22 cellular contexts compared by ENCODE assay signal in genomic region chr5:2338686-2339085, GRCh38.
DNase-seq lines count a peak whose midpoint lies in the region; ATAC-seq, FAIRE-seq and TF ChIP-seq lines count a peak whose summit lies in the region.
"Had no signal": no experiment of that assay in that cellular context is flagged by ENCODE, and none has a peak within 500 bp of the region (broad histone marks: within the 10 kb centered on the region; RNA-seq: fewer than 3 reads in every experiment).

No MANE protein-coding gene starts in this region.

- no peak for TF ChIP-seq POLR2A in HepG2 (IDR thresholded peaks at IDR 0.05; ENCODE audit: insufficient read depth in 1 of 2, low read depth in 2 of 2, low read length in 2 of 2)
- no peak for TF ChIP-seq POLR2A in right lobe of liver (IDR thresholded peaks at IDR 0.05)

- no peak for FAIRE-seq in HepG2 (lab: Jason Lieb, UNC)
- FAIRE-seq: A204.1, GM12878, GM19239 had no signal

- no peak overlapping the region for H3K4me2 ChIP-seq in HepG2 (ENCODE audit: low read depth, low read length)
- H3K4me2 ChIP-seq: BLaER1 treated with 17β-estradiol and CSF1 and Interleukin-3, amounts not matched to agents 10 nM and 100 nM had no signal

- H3K4me1 Mint-ChIP-seq in activated T-helper 2 cell treated with anti-CD3 and anti-CD28 coated beads, Interferon-gamma antibody, Interleukin-2, Interleukin-4, amounts not matched to agents 10 μg/mL and 5 μg/mL and 100 μg/mL, durations not matched to agents 14 hours and 24 hours and 36 hours (ENCODE audit: low read depth) = no peaks in the 10 kb centered on the region
- H3K4me1 Mint-ChIP-seq: CD14-positive monocyte; CD8-positive, alpha-beta memory T cell had no signal

- H3K9ac ChIP-seq in HepG2 (ENCODE audit: insufficient read depth, low read depth, low read length) = no peak overlapping the region
- H3K9ac ChIP-seq: BLaER1 treated with 17β-estradiol and CSF1 and Interleukin-3, amounts not matched to agents 10 nM and 100 nM; GM23248 had no signal

- peaks cover 0 to 13% of the 10 kb centered on the region in 2 experiments; a peak in 4 of 5 replicates for H3K27me3 ChIP-seq in HepG2 (ENCODE audit: control insufficient read depth in 1 of 2, insufficient read depth in 2 of 2, low read length in 2 of 2)
- H3K27me3 ChIP-seq in right lobe of liver = no peaks in the 10 kb centered on the region
- H3K27me3 ChIP-seq in RWPE2 (ENCODE audit: insufficient read depth, poor library complexity, severe bottlenecking) = peaks cover 30% of the 10 kb centered on the region
- peaks cover 0 to 51% (median 12%) of the 10 kb centered on the region in 45 donors for H3K27me3 ChIP-seq in dorsolateral prefrontal cortex
- H3K27me3 ChIP-seq: BE2C; BLaER1 treated with 17β-estradiol and CSF1 and Interleukin-3, amounts not matched to agents 10 nM and 100 nM had no signal

- H3K36me3 ChIP-seq in HepG2 (replicated peaks in 1 of 2; ENCODE audit: control insufficient read depth in 1 of 2, insufficient read depth in 2 of 2, low read length in 2 of 2) (no peaks in the 10 kb centered on the region), right lobe of liver (no peaks in the 10 kb centered on the region), RWPE2 (ENCODE audit: low read depth) (no peaks in the 10 kb centered on the region)
- H3K36me3 ChIP-seq: BE2C; BLaER1 treated with 17β-estradiol and CSF1 and Interleukin-3, amounts not matched to agents 10 nM and 100 nM had no signal

- no peak for TF ChIP-seq RAD21 in HepG2 (CRISPR knock-in tag; IDR thresholded peaks at IDR 0.05)

- H3K9me3 ChIP-seq in HepG2 (ENCODE audit: low read length) = no peaks in the 10 kb centered on the region
- H3K9me3 ChIP-seq in right lobe of liver = no peaks in the 10 kb centered on the region
- no peaks in the 10 kb centered on the region for H3K9me3 ChIP-seq in RWPE2 (ENCODE audit: severe bottlenecking)
- H3K9me3 ChIP-seq: BE2C; BLaER1 treated with 17β-estradiol and CSF1 and Interleukin-3, amounts not matched to agents 10 nM and 100 nM had no signal

- H3K27ac Mint-ChIP-seq in activated T-helper 2 cell treated with anti-CD3 and anti-CD28 coated beads, Interferon-gamma antibody, Interleukin-2, Interleukin-4, amounts not matched to agents 10 μg/mL and 5 μg/mL and 100 μg/mL, durations not matched to agents 14 hours and 24 hours and 36 hours = no peak overlapping the region
- H3K27ac Mint-ChIP-seq: CD14-positive monocyte; CD4-positive, alpha-beta T cell; CD8-positive, alpha-beta memory T cell had no signal

- POLR2A ChIA-PET in HepG2 (lab: Yijun Ruan, JAX) = no interaction called here

- CTCF ChIA-PET in HepG2 (lab: Yijun Ruan, JAX; ENCODE audit: low intra/inter-chr PET ratio, low total read pairs) = no interaction called here

- in situ Hi-C loops in HepG2 (cut with HindIII; ENCODE audit: extremely low pct_ligation_motif_present, low pct_unique_long_range_greater_than_20kb) = no loop called here

- no peaks in the 10 kb centered on the region for H3K27me3 Mint-ChIP-seq in activated T-helper 2 cell treated with anti-CD3 and anti-CD28 coated beads, Interferon-gamma antibody, Interleukin-2, Interleukin-4, amounts not matched to agents 10 μg/mL and 5 μg/mL and 100 μg/mL, durations not matched to agents 14 hours and 24 hours and 36 hours (ENCODE audit: low read depth)

- no peak overlapping the region for H3K27ac ChIP-seq in HepG2 (ENCODE audit: extremely low read length, insufficient read depth, low read length)
- H3K27ac ChIP-seq in right lobe of liver = no peak overlapping the region
- no peak overlapping the region for H3K27ac ChIP-seq in RWPE2 (ENCODE audit: poor library complexity, severe bottlenecking)
- H3K27ac ChIP-seq in dorsolateral prefrontal cortex = no peak overlapping the region
- H3K27ac ChIP-seq: 22Rv1; BLaER1 treated with 17β-estradiol and CSF1 and Interleukin-3, amounts not matched to agents 10 nM and 100 nM; GM23248 had no signal

- TF ChIP-seq CTCF in HepG2 (CRISPR knock-in tag; IDR thresholded peaks at IDR 0.05) = no peak
- TF ChIP-seq CTCF in right lobe of liver (IDR thresholded peaks at IDR 0.05) = no peak
- TF ChIP-seq CTCF in RWPE2 (IDR thresholded peaks at IDR 0.05; ENCODE audit: poor library complexity, severe bottlenecking) = no peak
- no peak for TF ChIP-seq CTCF in dorsolateral prefrontal cortex (IDR thresholded peaks at IDR 0.05 in 54 of 56, conservative IDR thresholded peaks at IDR 0.05 in 2 of 56; ENCODE audit: low read depth in 1 of 56, partially characterized antibody in 56 of 56)

- no peaks in the 10 kb centered on the region for H4K20me1 ChIP-seq in HepG2 (ENCODE audit: insufficient read depth, low read length)
- H4K20me1 ChIP-seq: BLaER1 treated with 17β-estradiol and CSF1 and Interleukin-3, amounts not matched to agents 10 nM and 100 nM had no signal

- no peak overlapping the region for H2AFZ ChIP-seq in HepG2 (ENCODE audit: low read length)
- H2AFZ ChIP-seq: GM23248 had no signal

- ATAC-seq in HepG2 = no peak
- ATAC-seq in right lobe of liver = no peak
- ATAC-seq in RWPE2 (ENCODE audit: low read depth) = no peak
- ATAC-seq: GM12878 had no signal

- no peak for DNase-seq in HepG2 (ENCODE audit: low spot score)
- DNase-seq in right lobe of liver = no peak
- peak; percentile 39 for DNase-seq in RWPE2 (ENCODE audit: low spot score)
- peak in 31 of 42 donors; percentile 3 to 65 (median 35) for DNase-seq in head of caudate nucleus
- no peak for DNase-seq in T1000 (lab: John Stamatoyannopoulos, UW)
- no peak for DNase-seq in dorsolateral prefrontal cortex
- DNase-seq in activated T-helper 2 cell treated with anti-CD3 and anti-CD28 coated beads, Interferon-gamma antibody, Interleukin-2, Interleukin-4, amounts not matched to agents 10 μg/mL and 5 μg/mL and 100 μg/mL, durations not matched to agents 14 hours and 24 hours and 36 hours (ENCODE audit: low spot score) = no peak
- no peak for DNase-seq in NCI-H1436 (lab: John Stamatoyannopoulos, UW)
- DNase-seq: BE2C; CD4-positive, alpha-beta T cell; CD8-positive, alpha-beta memory T cell; DMS53; DMS79 treated with DMSO at 0.1 percent for 48 hours; GDM1; GM23248; HCEC 1CT had no signal

- intact Hi-C loops in HepG2 (cut with micrococcal nuclease; ENCODE audit: unreplicated experiment) (no loop called here), right lobe of liver (cut with DNase I) (no loop called here), head of caudate nucleus (cut with DNase I) (no loop called here), dorsolateral prefrontal cortex (cut with DNase I) (no loop called here)
- intact Hi-C loops in activated T-helper 2 cell treated with anti-CD3 and anti-CD28 coated beads, Interferon-gamma antibody, Interleukin-2, Interleukin-4, amounts not matched to agents 10 μg/mL and 5 μg/mL and 100 μg/mL, durations not matched to agents 14 hours and 24 hours and 36 hours (cut with micrococcal nuclease) = no loop called here

- no peak for TF ChIP-seq EP300 in HepG2 (IDR thresholded peaks at IDR 0.05; ENCODE audit: low read depth in 2 of 2, low read length in 2 of 2)
- no peak for TF ChIP-seq EP300 in HepG2 (CRISPR knock-in tag; IDR thresholded peaks at IDR 0.05; ENCODE audit: borderline replicate concordance)

- H3K9me3 Mint-ChIP-seq in activated T-helper 2 cell treated with anti-CD3 and anti-CD28 coated beads, Interferon-gamma antibody, Interleukin-2, Interleukin-4, amounts not matched to agents 10 μg/mL and 5 μg/mL and 100 μg/mL, durations not matched to agents 14 hours and 24 hours and 36 hours = no peaks in the 10 kb centered on the region
- H3K9me3 Mint-ChIP-seq: CD4-positive, alpha-beta T cell had no signal

- H3K4me1 ChIP-seq in HepG2 (ENCODE audit: insufficient read depth, low read length) = no peaks in the 10 kb centered on the region
- no peaks in the 10 kb centered on the region for H3K4me1 ChIP-seq in right lobe of liver
- H3K4me1 ChIP-seq in RWPE2 (ENCODE audit: insufficient read depth, poor library complexity, severe bottlenecking) = no peaks in the 10 kb centered on the region
- H3K4me1 ChIP-seq: BE2C; BLaER1 treated with 17β-estradiol and CSF1 and Interleukin-3, amounts not matched to agents 10 nM and 100 nM had no signal

- no peak overlapping the region for H3K4me3 Mint-ChIP-seq in activated T-helper 2 cell treated with anti-CD3 and anti-CD28 coated beads, Interferon-gamma antibody, Interleukin-2, Interleukin-4, amounts not matched to agents 10 μg/mL and 5 μg/mL and 100 μg/mL, durations not matched to agents 14 hours and 24 hours and 36 hours (ENCODE audit: low read depth)
- H3K4me3 Mint-ChIP-seq: CD14-positive monocyte; CD4-positive, alpha-beta T cell; CD8-positive, alpha-beta memory T cell had no signal

- no peak overlapping the region for H3K4me3 ChIP-seq in HepG2 (replicated peaks in 1 of 3; ENCODE audit: insufficient read depth in 1 of 3, low read depth in 2 of 3, low read length in 3 of 3)
- H3K4me3 ChIP-seq in right lobe of liver = no peak overlapping the region
- no peak overlapping the region for H3K4me3 ChIP-seq in RWPE2 (ENCODE audit: severe bottlenecking)
- H3K4me3 ChIP-seq in dorsolateral prefrontal cortex = no peak overlapping the region
- H3K4me3 ChIP-seq: BLaER1 treated with 17β-estradiol and CSF1 and Interleukin-3, amounts not matched to agents 10 nM and 100 nM; GM12878; GM23248 had no signal

- no TSS peak for BruUV-seq in HepG2 (replicated peaks; lab: Mats Ljungman, UMichigan)

- no peaks in the 10 kb centered on the region for H3K79me2 ChIP-seq in HepG2 (ENCODE audit: insufficient read depth, low read length)

- 19% methylated on average over 7 of the region's 20 CpGs for WGBS in HepG2 (ENCODE audit: low lambda C conversion rate)
- WGBS in right lobe of liver (ENCODE audit: insufficient coverage, low coverage, low lambda C conversion rate, missing lambda C conversion rate) = 68% methylated on average over 8 of the region's 20 CpGs

- H3K36me3 Mint-ChIP-seq in activated T-helper 2 cell treated with anti-CD3 and anti-CD28 coated beads, Interferon-gamma antibody, Interleukin-2, Interleukin-4, amounts not matched to agents 10 μg/mL and 5 μg/mL and 100 μg/mL, durations not matched to agents 14 hours and 24 hours and 36 hours (ENCODE audit: low read depth) = no peaks in the 10 kb centered on the region
- H3K36me3 Mint-ChIP-seq: CD14-positive monocyte; CD8-positive, alpha-beta memory T cell had no signal

TF ChIP-seq in HepG2, 621 proteins besides CTCF, POLR2A, EP300 and RAD21:
- TF ChIP-seq SMAD3 (CRISPR knock-in tag; IDR thresholded peaks at IDR 0.05) (no peak), CREB1 (IDR thresholded peaks at IDR 0.05) (peak; percentile 50; the same call in 1 of the 2 replicates), CREB1 (CRISPR knock-in tag; IDR thresholded peaks at IDR 0.05) (no peak), ZNF441 (CRISPR knock-in tag; IDR thresholded peaks at IDR 0.05; ENCODE audit: borderline replicate concordance) (no peak)
TF ChIP-seq in HepG2: peak in this region for 1.

Comparison
In these comparisons a context has a peak if more than half of its experiments do, and no peak if none do; other contexts are left out.
1. DNase-seq: peak in RWPE2 (single experiment) and head of caudate nucleus (31 of 42); none in HepG2 (single experiment), right lobe of liver (0 of 3), T1000 (single experiment), dorsolateral prefrontal cortex (0 of 10), activated T-helper 2 cell treated with anti-CD3 and anti-CD28 coated beads, Interferon-gamma antibody, Interleukin-2, Interleukin-4, amounts not matched to agents 10 μg/mL and 5 μg/mL and 100 μg/mL, durations not matched to agents 14 hours and 24 hours and 36 hours (single experiment) and NCI-H1436 (single experiment).